In genomic region chr18:9922592-9923308, GRCh38 we compare ENCODE assay signal across 1 cellular context.
A peak's percentile ranks its signal among the peaks of the same experiment; 100 is the strongest.
TF ChIP-seq lines count a peak whose summit lies in the region.

No MANE protein-coding gene starts in this region.

TF ChIP-seq in HepG2, 621 proteins besides CTCF, POLR2A, EP300 and RAD21:
- TF ChIP-seq MAFK (conservative IDR thresholded peaks at IDR 0.05 in 1 of 2, IDR thresholded peaks at IDR 0.05 in 1 of 2; ENCODE audit: low read length in 2 of 2) (peak; percentile 64 to 65), MAFF (IDR thresholded peaks at IDR 0.05; ENCODE audit: low read depth, low read length) (peak; percentile 35; the same call in 1 of the 2 replicates), ETS1 (CRISPR knock-in tag; IDR thresholded peaks at IDR 0.05) (no peak), RBM22 (optimal IDR thresholded peaks at IDR 0.05; ENCODE audit: low read length) (peak; percentile 50), PHF8 (CRISPR knock-in tag; IDR thresholded peaks at IDR 0.05) (no peak)
